8 cellular contexts compared by ENCODE assay signal in the genomic region with DNA sequence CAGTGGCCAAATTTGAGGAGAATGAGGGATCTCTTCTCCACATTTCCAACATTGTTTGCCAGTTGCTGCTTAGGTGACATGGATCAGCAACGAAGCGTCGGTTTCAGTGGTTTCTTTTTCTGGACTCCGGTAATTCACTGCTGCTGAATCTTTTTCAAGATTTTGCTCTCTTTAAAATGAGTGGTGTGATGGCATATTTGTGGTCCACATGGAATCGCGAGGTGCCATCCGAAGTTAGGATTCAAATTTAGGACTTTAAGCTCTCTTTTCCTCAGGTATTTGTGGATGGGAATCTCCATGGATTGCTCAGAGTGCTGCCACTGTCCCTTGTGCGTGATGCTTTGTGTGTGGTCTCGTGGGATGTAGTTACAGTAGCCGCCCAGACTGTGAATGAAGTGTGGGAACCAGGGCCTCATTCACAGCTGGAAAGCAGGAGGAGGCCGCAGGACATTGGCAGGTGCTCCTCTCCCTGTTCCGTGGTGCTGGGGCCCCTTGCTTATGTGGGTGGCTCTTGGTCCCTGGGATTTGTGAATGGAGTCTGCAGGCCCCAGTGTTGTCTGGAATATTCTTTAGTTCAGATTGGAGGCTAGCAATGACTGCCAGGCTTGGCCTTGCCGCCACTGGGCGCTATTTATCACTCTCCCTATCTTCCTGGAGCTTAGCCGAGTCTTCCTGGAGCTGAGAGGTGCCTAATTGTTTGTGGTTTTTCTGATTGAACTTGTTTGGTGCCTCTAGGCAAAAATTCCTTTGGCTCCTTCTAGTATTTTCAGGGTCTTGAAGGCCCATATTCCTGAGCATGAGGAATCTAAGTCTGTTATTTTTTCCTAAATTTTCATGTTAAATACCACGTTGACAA. TPM values are rescaled to one million over a fixed set of nuclear protein-coding genes. Genes with fewer than 3 reads are reported as not detected.
DNase-seq lines count a peak whose midpoint lies in the region; ATAC-seq and TF ChIP-seq lines count a peak whose summit lies in the region.

No MANE protein-coding gene starts in this region.

- H3K27me3 Mint-ChIP-seq in GM23338 (ENCODE audit: insufficient read depth, low read depth, poor library complexity): peaks cover 44% of the 10 kb centered on the region
- H3K27me3 Mint-ChIP-seq in T-cell: no peaks in the 10 kb centered on the region

- H3K36me3 ChIP-seq in BLaER1 treated with 17β-estradiol and CSF1 and Interleukin-3, amounts not matched to agents 10 nM and 100 nM: peaks cover 17 to 60% (median 55%) of the 10 kb centered on the region in 11 experiments
- H3K36me3 ChIP-seq in GM23338 (ENCODE audit: insufficient read depth) (peaks cover 42% of the 10 kb centered on the region), neuronal stem cell (replicated peaks in 1 of 2; ENCODE audit: control insufficient read depth in 2 of 2, insufficient read depth in 2 of 2, low read length in 2 of 2) (peaks cover 8 to 62% of the 10 kb centered on the region in 2 donors)

- H3K9ac ChIP-seq in BLaER1 treated with 17β-estradiol and CSF1 and Interleukin-3, amounts not matched to agents 10 nM and 100 nM: peak overlapping the region; percentile 95 to 100 (median 99)
- H3K9ac ChIP-seq in neuronal stem cell (ENCODE audit: low read depth, low read length, poor library complexity): peak overlapping the region; percentile 94

- H3K4me1 ChIP-seq in BLaER1 treated with 17β-estradiol and CSF1 and Interleukin-3, amounts not matched to agents 10 nM and 100 nM: peaks cover 67 to 72% (median 68%) of the 10 kb centered on the region in 10 experiments
- H3K4me1 ChIP-seq in GM23338 (ENCODE audit: insufficient read depth) (peaks cover 38% of the 10 kb centered on the region), neuronal stem cell (ENCODE audit: control insufficient read depth in 2 of 2, insufficient read depth in 1 of 2, low read depth in 1 of 2, low read length in 2 of 2) (peaks cover 2 to 7% of the 10 kb centered on the region in 2 donors)

- peak; percentile 40 for DNase-seq in GM23338 (ENCODE audit: low spot score)
- DNase-seq in T-cell: no peak
- no peak for DNase-seq in epithelial cell of proximal tubule (ENCODE audit: low read depth)
- no peak for DNase-seq in neuronal stem cell (ENCODE audit: low spot score)
- no peak for DNase-seq in middle frontal gyrus (ENCODE audit: extremely low spot score, low spot score)
- no peak for DNase-seq in GM19240 (ENCODE audit: insufficient read length, low spot score)

- H3K4ac ChIP-seq in neuronal stem cell (ENCODE audit: low read length): no peak overlapping the region

- H3K18ac ChIP-seq in neuronal stem cell (ENCODE audit: low read length): peak overlapping the region; percentile 49

- POLR2A ChIA-PET in T-cell (lab: Charles Lee): interaction anchor here in 1 of 2 donors (0.7 to 0.9 kb wide), 2 partner anchors 48 to 74 kb away, joined by 3 read pairs; no protein-coding TSS in a partner anchor

- H2BK15ac ChIP-seq in neuronal stem cell (ENCODE audit: low read length): no peak overlapping the region

- peak overlapping the region; percentile 83 to 98 (median 92) for H3K4me3 ChIP-seq in BLaER1 treated with 17β-estradiol and CSF1 and Interleukin-3, amounts not matched to agents 10 nM and 100 nM
- H3K4me3 ChIP-seq in GM23338 (peak overlapping the region; percentile 70), epithelial cell of proximal tubule (ENCODE audit: low read depth, low read length) (peak overlapping the region; percentile 83), neuronal stem cell (ENCODE audit: low read length in 2 of 2) (peak overlapping the region; percentile 93 to 95)

- peaks cover 77% of the 10 kb centered on the region for H3K79me2 ChIP-seq in GM23338 (replicated peaks; ENCODE audit: insufficient read depth)

- no peaks in the 10 kb centered on the region for H3K9me3 ChIP-seq in BLaER1 treated with 17β-estradiol and CSF1 and Interleukin-3, amounts not matched to agents 10 nM and 100 nM (replicated peaks in 1 of 11)
- H3K9me3 ChIP-seq in neuronal stem cell (replicated peaks in 1 of 2; ENCODE audit: control insufficient read depth in 2 of 2, insufficient read depth in 1 of 2, low read depth in 1 of 2, low read length in 2 of 2): no peaks in the 10 kb centered on the region

- H3K9me3 Mint-ChIP-seq in GM23338 (peaks cover 3% of the 10 kb centered on the region; the same call in 1 of the 3 replicates), T-cell (no peaks in the 10 kb centered on the region)

- H4K91ac ChIP-seq in neuronal stem cell (ENCODE audit: low read depth, low read length, poor library complexity): no peak overlapping the region

- no peak overlapping the region for H2BK12ac ChIP-seq in neuronal stem cell (ENCODE audit: low read length)

- H3K27me3 ChIP-seq in BLaER1 treated with 17β-estradiol and CSF1 and Interleukin-3, amounts not matched to agents 10 nM and 100 nM: no peaks in the 10 kb centered on the region
- H3K27me3 ChIP-seq in GM23338 (ENCODE audit: insufficient read depth) (no peaks in the 10 kb centered on the region), neuronal stem cell (ENCODE audit: control insufficient read depth in 3 of 3, insufficient read depth in 3 of 3, low read depth in 1 of 3, low read length in 3 of 3) (no peaks in the 10 kb centered on the region)

- H4K20me1 ChIP-seq in BLaER1 treated with 17β-estradiol and CSF1 and Interleukin-3, amounts not matched to agents 10 nM and 100 nM: peaks cover 59 to 62% (median 61%) of the 10 kb centered on the region in 11 experiments
- H4K20me1 ChIP-seq in GM23338 (replicated peaks; ENCODE audit: insufficient read depth): peaks cover 46% of the 10 kb centered on the region

- H2AK5ac ChIP-seq in neuronal stem cell (ENCODE audit: low read depth, low read length): no peak overlapping the region

- peak overlapping the region; percentile 88 to 99 (median 93) for H3K4me2 ChIP-seq in BLaER1 treated with 17β-estradiol and CSF1 and Interleukin-3, amounts not matched to agents 10 nM and 100 nM
- H3K4me2 ChIP-seq in GM23338 (peak overlapping the region; percentile 97), neuronal stem cell (ENCODE audit: insufficient read depth, low read length, poor library complexity, severe bottlenecking) (peak overlapping the region; percentile 70)

- peaks cover 74% of the 10 kb centered on the region for H3K36me3 Mint-ChIP-seq in GM23338 (ENCODE audit: low read depth)
- H3K36me3 Mint-ChIP-seq in T-cell: peaks cover 8% of the 10 kb centered on the region

- no peak overlapping the region for H2AFZ ChIP-seq in GM23338
- no peak overlapping the region for H2AFZ ChIP-seq in neuronal stem cell (ENCODE audit: low read length)

- H3K27ac Mint-ChIP-seq in GM23338: peak overlapping the region; percentile 99
- peak overlapping the region; percentile 55 to 89 for H3K27ac Mint-ChIP-seq in T-cell

- no CpG with 5 or more reads among the region's 16 CpGs for WGBS in neuronal stem cell (ENCODE audit: extremely low coverage in 2 of 2, insufficient read length in 2 of 2, insufficient replicate concordance in 1 of 2), 2 donors

- H3F3A ChIP-seq in GM23338 (replicated peaks; ENCODE audit: low read depth): peaks cover 26% of the 10 kb centered on the region

- no peak overlapping the region for H3K14ac ChIP-seq in neuronal stem cell (ENCODE audit: low read length)

- H3K27ac ChIP-seq in BLaER1 treated with 17β-estradiol and CSF1 and Interleukin-3, amounts not matched to agents 10 nM and 100 nM: peak overlapping the region; percentile 88 to 100 (median 99); a peak in 21 of 22 replicates
- H3K27ac ChIP-seq in GM23338 (ENCODE audit: low read depth) (peak overlapping the region; percentile 100), neuronal stem cell (replicated peaks; ENCODE audit: low read length) (peak overlapping the region; percentile 93)

- H3K4me1 Mint-ChIP-seq in GM23338 (peaks cover 26% of the 10 kb centered on the region), T-cell (peaks cover 53 to 64% (median 60%) of the 10 kb centered on the region in 3 donors)

- CTCF ChIA-PET in T-cell (lab: Charles Lee): interaction anchor here (0.6 kb wide), 2 partner anchors 9 to 88 kb away, joined by 3 to 4 read pairs; no protein-coding TSS in a partner anchor

- no peak overlapping the region for H4K8ac ChIP-seq in neuronal stem cell (ENCODE audit: low read depth, low read length)

- H3K9me2 ChIP-seq in GM23338 (ENCODE audit: insufficient read depth): no peaks in the 10 kb centered on the region

- ATAC-seq in GM23338: peak; percentile 4
- no peak for ATAC-seq in T-cell (replicated peaks in 1 of 4)
- ATAC-seq in GM18868 (IDR thresholded peaks at IDR 0.05; ENCODE audit: unreplicated experiment): no peak

- H3K4me3 Mint-ChIP-seq in GM23338 (peak overlapping the region; percentile 94), T-cell (peak overlapping the region; percentile 86 to 95 (median 89))

- H2BK5ac ChIP-seq in neuronal stem cell (ENCODE audit: low read length): no peak overlapping the region

- no peak overlapping the region for H3K23ac ChIP-seq in neuronal stem cell (ENCODE audit: low read depth, low read length, poor library complexity)

- TF ChIP-seq CTCF in GM23338 (conservative IDR thresholded peaks at IDR 0.05; ENCODE audit: low read depth in 2 of 2) (peak; percentile 10 to 19; a peak in 2 of 4 replicates), epithelial cell of proximal tubule (conservative IDR thresholded peaks at IDR 0.05; ENCODE audit: low read depth, low read length) (peak; percentile 23)

- no peaks in the 10 kb centered on the region for H3K79me1 ChIP-seq in neuronal stem cell (ENCODE audit: low read depth, low read length)

- H2BK120ac ChIP-seq in neuronal stem cell (ENCODE audit: low read depth, low read length): no peak overlapping the region

TF ChIP-seq in GM23338, 12 proteins besides CTCF, POLR2A, EP300 and RAD21 (continues in another document):
- TF ChIP-seq NANOG (IDR thresholded peaks at IDR 0.05; ENCODE audit: borderline replicate concordance): no peak

RNA-seq across cellular contexts. Expression of gene ILF3, which starts 1.5 kb away (rescaled TPM):
- total RNA-seq in GM23338 (2014; rRNA removed; shearing (Covaris generic)): 544 and 573 TPM in 2 replicates
- 616 and 625 TPM in 2 replicates for polyA plus RNA-seq in GM23338 (2016; fragmentation: Nextera tagmentation; extraction: Ambion mirVana)
- total RNA-seq in T-cell (100 to 1,000 TPM; 331 to 490 (median 370) TPM), epithelial cell of proximal tubule (125 and 208 TPM in 2 replicates)
- 416 TPM for polyA plus RNA-seq in neuronal stem cell (2013, experiment 1 of 2)
- 418 TPM for polyA plus RNA-seq in neuronal stem cell (2013, experiment 2 of 2)

RNA-seq across cellular contexts. Expression of gene SLC44A2, which starts 30.3 kb away (rescaled TPM):
- total RNA-seq in GM23338 (2014; rRNA removed; shearing (Covaris generic)): 62.2 and 65.0 TPM in 2 replicates
- 41.2 and 43.2 TPM in 2 replicates for polyA plus RNA-seq in GM23338 (2016; fragmentation: Nextera tagmentation; extraction: Ambion mirVana)
- 100 to 1,000 TPM; 204 to 228 (median 218) TPM for total RNA-seq in T-cell
- 48.5 and 52.0 TPM in 2 replicates for total RNA-seq in epithelial cell of proximal tubule
- 86.1 TPM for polyA plus RNA-seq in neuronal stem cell (2013, experiment 1 of 2)
- 84.2 TPM for polyA plus RNA-seq in neuronal stem cell (2013, experiment 2 of 2)

RNA-seq across cellular contexts. Expression of gene QTRT1, which starts 45.6 kb away (rescaled TPM):
- 54.5 and 61.2 TPM in 2 replicates for total RNA-seq in GM23338 (2014; rRNA removed; shearing (Covaris generic))
- polyA plus RNA-seq in GM23338 (2016; fragmentation: Nextera tagmentation; extraction: Ambion mirVana): 77.4 and 83.5 TPM in 2 replicates
- total RNA-seq in T-cell (10 to 100 TPM; 47.7 to 68.1 (median 55.1) TPM), epithelial cell of proximal tubule (21.7 and 33.4 TPM in 2 replicates)
- 17.9 TPM for polyA plus RNA-seq in neuronal stem cell (2013, experiment 1 of 2)
- polyA plus RNA-seq in neuronal stem cell (2013, experiment 2 of 2): 16.9 TPM
